Comparison of ENCODE assay signal across 27 cellular contexts in the genomic region with DNA sequence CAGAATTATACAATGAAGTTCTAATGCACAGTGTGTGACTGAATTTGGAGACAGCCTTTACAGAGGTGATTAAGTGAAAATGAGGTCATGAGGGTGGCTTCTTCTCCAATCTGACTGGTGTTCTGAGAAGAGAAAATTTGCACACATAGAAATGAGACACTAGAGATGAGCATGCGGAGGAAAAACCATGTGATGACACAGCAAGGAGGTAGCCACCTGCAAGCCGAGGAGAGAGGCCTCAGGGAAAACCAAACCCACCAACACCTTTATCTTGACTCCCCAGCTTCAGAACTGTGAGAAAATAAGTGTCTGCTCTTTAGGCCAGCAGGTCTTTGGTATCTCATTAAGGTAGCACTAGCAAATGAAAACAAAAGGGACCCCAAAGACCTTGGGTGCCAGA.
"Had no signal": no experiment of that assay in that cellular context is flagged by ENCODE, and none has a peak within 500 bp of the region (broad histone marks: within the 10 kb centered on the region; RNA-seq: fewer than 3 reads in every experiment).

No MANE protein-coding gene starts in this region.

- H3K36me3 ChIP-seq: gastrocnemius medialis, ovary, sigmoid colon, tibial artery had no signal

- H3K27ac ChIP-seq: dorsolateral prefrontal cortex, epithelial cell of prostate, gastrocnemius medialis, ovary, psoas muscle, sigmoid colon, testis, tibial artery had no signal

- H3K27ac Mint-ChIP-seq: endodermal cell; memory B cell; nephron progenitor cell; stimulated activated memory B cell treated with anti-CD40 and anti-IgM and Interleukin-4, amounts not matched to agents 10 μg/mL and 1 μg/mL and 100 μg/mL, for 72 hours; type B pancreatic cell had no signal

- H3K4me1 ChIP-seq: gastrocnemius medialis, psoas muscle, sigmoid colon, testis, tibial artery had no signal

- H3K36me3 Mint-ChIP-seq: memory B cell; stimulated activated memory B cell treated with anti-CD40 and anti-IgM and Interleukin-4, amounts not matched to agents 10 μg/mL and 1 μg/mL and 100 μg/mL, for 72 hours; type B pancreatic cell had no signal

- H3K4me3 ChIP-seq: dorsolateral prefrontal cortex, gastrocnemius medialis, lung, ovary, psoas muscle, sigmoid colon, testis, tibial artery had no signal

- H3K9me3 ChIP-seq: gastrocnemius medialis, ovary, psoas muscle, sigmoid colon, testis, tibial artery had no signal

- H3K27me3 ChIP-seq: ovary, sigmoid colon, testis had no signal

- H3K9me3 Mint-ChIP-seq: endodermal cell; memory B cell; stimulated activated memory B cell treated with anti-CD40 and anti-IgM and Interleukin-4, amounts not matched to agents 10 μg/mL and 1 μg/mL and 100 μg/mL, for 72 hours; type B pancreatic cell had no signal

- DNase-seq: dorsolateral prefrontal cortex; effector CD4-positive, alpha-beta T cell; endodermal cell; foreskin fibroblast; gastrocnemius medialis; head of caudate nucleus; kidney; nephron progenitor cell; nucleus accumbens; ovary; posterior cingulate gyrus; psoas muscle; right cardiac atrium; sigmoid colon; stimulated activated CD4-positive, alpha-beta T cell treated with anti-CD3 and anti-CD28 coated beads, Interleukin-2, amount 100 ng/mL, for 24 hours; stimulated activated CD4-positive, alpha-beta T cell treated with anti-CD3 and anti-CD28 coated beads, Interleukin-4, amount 100 ng/mL, for 24 hours; stimulated activated naive CD8-positive, alpha-beta T cell treated with anti-CD3 and anti-CD28 coated beads, Interleukin-15, Interleukin-2, amounts not matched to agents 100 U/mL and 50 U/mL, for 24 hours; substantia nigra; testis; tibial artery had no signal

- H3K4me1 Mint-ChIP-seq: endodermal cell, nephron progenitor cell had no signal

- ATAC-seq: esophagus mucosa; gastrocnemius medialis; left lobe of liver; psoas muscle; right cardiac atrium; stimulated activated memory B cell treated with anti-CD40 and anti-IgM and Interleukin-4, amounts not matched to agents 10 μg/mL and 1 μg/mL and 100 μg/mL, for 72 hours; stimulated activated naive CD8-positive, alpha-beta T cell treated with anti-CD3 and anti-CD28 coated beads, Interleukin-15, Interleukin-2, amounts not matched to agents 100 U/mL and 50 U/mL, for 24 hours had no signal

- H3K4me3 Mint-ChIP-seq: endodermal cell; memory B cell; nephron progenitor cell; stimulated activated memory B cell treated with anti-CD40 and anti-IgM and Interleukin-4, amounts not matched to agents 10 μg/mL and 1 μg/mL and 100 μg/mL, for 72 hours; type B pancreatic cell had no signal
